26 cellular contexts compared by ENCODE assay signal in the genomic region with DNA sequence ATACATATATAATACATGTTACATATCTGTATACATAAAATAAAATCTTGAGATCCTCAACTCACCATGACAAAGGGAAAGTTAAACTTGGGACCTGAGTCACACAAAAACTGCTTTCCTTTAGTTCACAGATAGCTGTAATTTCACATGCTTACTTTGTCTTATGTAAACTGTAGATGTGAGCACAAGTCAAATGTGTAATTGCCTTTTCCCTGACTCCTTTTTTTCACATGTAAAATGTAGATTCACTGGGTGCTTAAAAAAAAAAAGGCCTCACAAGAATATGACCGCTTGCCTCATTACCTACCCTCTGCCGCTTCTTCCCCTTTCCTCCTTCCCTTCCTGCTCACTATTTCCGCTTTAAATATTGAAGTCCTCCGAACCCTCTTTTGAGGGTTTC. TPM values are rescaled to one million over a fixed set of nuclear protein-coding genes. Genes with fewer than 3 reads are reported as not detected.
"Had no signal": no experiment of that assay in that cellular context is flagged by ENCODE, and none has a peak within 500 bp of the region (broad histone marks: within the 10 kb centered on the region; RNA-seq: fewer than 3 reads in every experiment).

No MANE protein-coding gene starts in this region.

- H3K27me3 ChIP-seq: adrenal gland, Peyer's patch had no signal

- DNase-seq: activated CD4-positive, alpha-beta memory T cell treated with anti-CD3 and anti-CD28 coated beads, Interleukin-2, amount 10 ng/mL, durations not matched to agents 7 days and 5 days; activated CD4-positive, alpha-beta T cell treated with anti-CD3 and anti-CD28 coated beads, Interleukin-2, amount 50 U/mL, for 1 hour; activated CD4-positive, CD25-positive, alpha-beta regulatory T cell; activated gamma-delta T cell treated with Interleukin-2 at 50 U/mL for 16 hours; activated naive CD4-positive, alpha-beta T cell treated with anti-CD3 and anti-CD28 coated beads, Interleukin-2, amount 10 ng/mL, durations not matched to agents 7 days and 5 days; activated naive CD8-positive, alpha-beta T cell treated with anti-CD3 and anti-CD28 coated beads, Interleukin-2, amount 10 ng/mL, durations not matched to agents 7 days and 5 days; activated T-cell treated with anti-CD3 and anti-CD28 coated beads for 4 hours; activated T-cell treated with anti-CD3 and anti-CD28 coated beads, Interleukin-2, amount 50 U/mL, for 48 hours; adrenal gland; anterior cingulate cortex; IMR-90; NCI-H1048; NCI-H146; NCI-H187 treated with DMSO at 0.1 percent for 48 hours; NCI-H2081 treated with DMSO at 0.1 percent for 48 hours; NCI-H446; NCI-H524; Peyer's patch; Right ventricle myocardium superior; T-cell; T-helper 2 cell; T1000 had no signal

- H3K4me1 ChIP-seq: adrenal gland, Peyer's patch had no signal

- H3K36me3 Mint-ChIP-seq: activated naive CD4-positive, alpha-beta T cell treated with anti-CD3 and anti-CD28 coated beads, Interleukin-2, amount 10 ng/mL, durations not matched to agents 7 days and 5 days; activated naive CD8-positive, alpha-beta T cell treated with anti-CD3 and anti-CD28 coated beads, Interleukin-2, amount 10 ng/mL, durations not matched to agents 7 days and 5 days; T-cell had no signal

- ATAC-seq: activated T-helper 17 cell treated with anti-CD3 and anti-CD28 coated beads, Interleukin-2, amount 50 U/mL, for 72 hours; T-cell had no signal

- H3K4me3 ChIP-seq: adrenal gland, Peyer's patch had no signal

- H3K27me3 Mint-ChIP-seq: activated T-helper 17 cell treated with anti-CD3 and anti-CD28 coated beads, Interleukin-2, amount 50 U/mL, for 72 hours had no signal

- H3K9me3 Mint-ChIP-seq: activated CD4-positive, alpha-beta memory T cell treated with anti-CD3 and anti-CD28 coated beads, Interleukin-2, amount 10 ng/mL, durations not matched to agents 7 days and 5 days; activated naive CD4-positive, alpha-beta T cell treated with anti-CD3 and anti-CD28 coated beads, Interleukin-2, amount 10 ng/mL, durations not matched to agents 7 days and 5 days; activated naive CD8-positive, alpha-beta T cell treated with anti-CD3 and anti-CD28 coated beads, Interleukin-2, amount 10 ng/mL, durations not matched to agents 7 days and 5 days; activated T-helper 17 cell treated with anti-CD3 and anti-CD28 coated beads, Interleukin-2, amount 50 U/mL, for 72 hours; T-cell had no signal

- H3K36me3 ChIP-seq: adrenal gland, Peyer's patch had no signal

- H3K27ac Mint-ChIP-seq: activated CD4-positive, alpha-beta memory T cell treated with anti-CD3 and anti-CD28 coated beads, Interleukin-2, amount 10 ng/mL, durations not matched to agents 7 days and 5 days; activated naive CD4-positive, alpha-beta T cell treated with anti-CD3 and anti-CD28 coated beads, Interleukin-2, amount 10 ng/mL, durations not matched to agents 7 days and 5 days; activated naive CD8-positive, alpha-beta T cell treated with anti-CD3 and anti-CD28 coated beads, Interleukin-2, amount 10 ng/mL, durations not matched to agents 7 days and 5 days; activated T-helper 17 cell treated with anti-CD3 and anti-CD28 coated beads, Interleukin-2, amount 50 U/mL, for 72 hours; T-cell had no signal

- H3K9me3 ChIP-seq: adrenal gland, Peyer's patch had no signal

- H3K4me1 Mint-ChIP-seq: activated CD4-positive, alpha-beta memory T cell treated with anti-CD3 and anti-CD28 coated beads, Interleukin-2, amount 10 ng/mL, durations not matched to agents 7 days and 5 days; activated naive CD4-positive, alpha-beta T cell treated with anti-CD3 and anti-CD28 coated beads, Interleukin-2, amount 10 ng/mL, durations not matched to agents 7 days and 5 days; activated T-helper 17 cell treated with anti-CD3 and anti-CD28 coated beads, Interleukin-2, amount 50 U/mL, for 72 hours; T-cell had no signal

- H3K27ac ChIP-seq: adrenal gland, KMS-11, Peyer's patch, RWPE1, VCaP had no signal

- H3K4me3 Mint-ChIP-seq: activated CD4-positive, alpha-beta memory T cell treated with anti-CD3 and anti-CD28 coated beads, Interleukin-2, amount 10 ng/mL, durations not matched to agents 7 days and 5 days; activated naive CD4-positive, alpha-beta T cell treated with anti-CD3 and anti-CD28 coated beads, Interleukin-2, amount 10 ng/mL, durations not matched to agents 7 days and 5 days; activated naive CD8-positive, alpha-beta T cell treated with anti-CD3 and anti-CD28 coated beads, Interleukin-2, amount 10 ng/mL, durations not matched to agents 7 days and 5 days; activated T-helper 17 cell treated with anti-CD3 and anti-CD28 coated beads, Interleukin-2, amount 50 U/mL, for 72 hours; T-cell had no signal

RNA-seq across cellular contexts. Expression of gene FAM169A, which starts 21.9 kb away (rescaled TPM):
- polyA plus RNA-seq: IMR-90 had no signal
